In the genomic region with DNA sequence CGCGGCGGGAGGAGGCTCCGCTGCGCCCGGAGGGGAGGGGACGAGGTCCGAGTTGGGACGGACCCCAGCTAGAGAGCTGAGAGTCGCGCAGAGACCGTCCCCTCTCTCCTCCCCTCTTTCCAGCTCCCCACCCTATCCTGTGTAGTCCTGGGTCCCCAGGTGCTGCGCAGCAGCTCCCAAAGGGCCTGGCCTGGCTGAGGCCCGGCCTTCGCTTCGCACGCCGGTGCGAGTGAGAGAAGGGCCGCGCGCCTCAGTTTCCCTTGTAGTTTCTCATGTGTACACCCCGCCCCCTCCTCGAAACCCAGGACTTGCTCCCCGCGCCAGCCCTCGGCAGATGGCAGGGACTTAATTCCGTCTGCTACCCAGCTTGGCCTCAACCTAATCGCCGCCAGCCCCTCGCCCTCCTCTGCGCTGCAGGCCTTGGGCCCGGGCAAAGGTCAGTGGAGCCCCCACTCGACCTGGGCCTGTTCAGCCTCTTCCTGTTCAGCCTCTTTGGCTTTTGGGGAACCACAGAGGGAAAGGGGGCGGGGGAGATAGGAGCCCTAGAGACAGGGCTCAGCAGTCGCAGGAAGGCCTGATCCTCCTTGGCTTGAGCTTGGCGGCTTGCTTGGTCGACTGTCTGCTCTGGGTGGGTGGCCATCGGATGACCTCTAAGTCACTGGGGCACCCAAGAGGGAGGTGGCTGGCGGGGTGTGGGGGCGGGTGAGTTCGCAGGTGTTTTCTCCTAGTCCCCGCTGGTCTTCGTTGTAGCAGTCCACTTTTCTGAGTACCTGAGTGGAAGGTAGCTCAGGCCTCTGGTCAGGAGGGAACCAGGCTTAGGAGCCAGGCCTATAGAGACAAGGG, we compare ENCODE assay signal across 2 cellular contexts.
TF ChIP-seq lines count a peak whose summit lies in the region.

No MANE protein-coding gene starts in this region.

TF ChIP-seq in HCT116, 20 proteins besides CTCF, POLR2A, EP300 and RAD21:
- peak; percentile 76 for TF ChIP-seq ZFX (IDR thresholded peaks at IDR 0.05)
- TF ChIP-seq ELF1 (IDR thresholded peaks at IDR 0.05; ENCODE audit: borderline replicate concordance, low read depth) = no peak
- no peak for TF ChIP-seq CBX3 (IDR thresholded peaks at IDR 0.05; ENCODE audit: low read depth)
- TF ChIP-seq YY1 (IDR thresholded peaks at IDR 0.05; ENCODE audit: extremely low read depth, insufficient replicate concordance, low read depth, low read length) = no peak
- no peak for TF ChIP-seq CEBPB (IDR thresholded peaks at IDR 0.05; ENCODE audit: low read depth)
TF ChIP-seq in HCT116: peak in this region for 1.

TF ChIP-seq in HepG2, 621 proteins besides CTCF, POLR2A, EP300 and RAD21 (continues in another document):
- TF ChIP-seq ZNF362 (CRISPR knock-in tag; IDR thresholded peaks at IDR 0.05; ENCODE audit: borderline replicate concordance) (no peak), ZNF598 (CRISPR knock-in tag; IDR thresholded peaks at IDR 0.05; ENCODE audit: borderline replicate concordance) (no peak), JUND (CRISPR knock-in tag; IDR thresholded peaks at IDR 0.05) (no peak), HES4 (CRISPR knock-in tag; IDR thresholded peaks at IDR 0.05; ENCODE audit: borderline replicate concordance) (no peak), TARDBP (CRISPR knock-in tag; IDR thresholded peaks at IDR 0.05) (no peak; the same call in 1 of the 2 replicates), POGZ (CRISPR knock-in tag; IDR thresholded peaks at IDR 0.05) (no peak), SP1 (IDR thresholded peaks at IDR 0.05) (no peak), SP1 (CRISPR knock-in tag; IDR thresholded peaks at IDR 0.05) (no peak; the same call in 1 of the 2 replicates), ZNF30 (CRISPR knock-in tag; IDR thresholded peaks at IDR 0.05) (no peak), DNMT3B (CRISPR knock-in tag; conservative IDR thresholded peaks at IDR 0.05) (0 out of 2 replicates have a peak, but pooled peaks have one; percentile 43), HNRNPH1 (optimal IDR thresholded peaks at IDR 0.05; ENCODE audit: low read depth, low read length) (no peak), ZNF275 (CRISPR knock-in tag; IDR thresholded peaks at IDR 0.05; ENCODE audit: borderline replicate concordance) (no peak), FOSL1 (CRISPR knock-in tag; IDR thresholded peaks at IDR 0.05; ENCODE audit: borderline replicate concordance) (no peak), NCOA1 (CRISPR knock-in tag; IDR thresholded peaks at IDR 0.05) (no peak), ZNF576 (CRISPR knock-in tag; IDR thresholded peaks at IDR 0.05) (no peak; the same call in 1 of the 2 replicates), ATAD3A (CRISPR knock-in tag; IDR thresholded peaks at IDR 0.05) (no peak), ZNF136 (CRISPR knock-in tag; IDR thresholded peaks at IDR 0.05; ENCODE audit: low read depth) (no peak), MXI1 (IDR thresholded peaks at IDR 0.05; ENCODE audit: borderline replicate concordance, low read depth, low read length) (no peak), MTF2 (CRISPR knock-in tag; IDR thresholded peaks at IDR 0.05; ENCODE audit: borderline replicate concordance) (no peak), ZMAT3 (CRISPR knock-in tag; conservative IDR thresholded peaks at IDR 0.05) (0 out of 2 replicates have a peak, but pooled peaks have one; percentile 39), ZNF841 (CRISPR knock-in tag; IDR thresholded peaks at IDR 0.05; ENCODE audit: borderline replicate concordance) (no peak), PBX3 (CRISPR knock-in tag; IDR thresholded peaks at IDR 0.05; ENCODE audit: borderline replicate concordance) (no peak), HNRNPK (IDR thresholded peaks at IDR 0.05; ENCODE audit: low read depth, low read length, poor library complexity, severe bottlenecking) (peak; percentile 15), GPN1 (CRISPR knock-in tag; IDR thresholded peaks at IDR 0.05; ENCODE audit: borderline replicate concordance) (no peak), KLF6 (CRISPR knock-in tag; IDR thresholded peaks at IDR 0.05) (no peak), POLR2AphosphoS5 (IDR thresholded peaks at IDR 0.05; ENCODE audit: low read depth, low read length) (no peak), ZBTB4 (CRISPR knock-in tag; IDR thresholded peaks at IDR 0.05; ENCODE audit: borderline replicate concordance) (no peak), DPF2 (CRISPR knock-in tag; IDR thresholded peaks at IDR 0.05; ENCODE audit: borderline replicate concordance, low read depth) (no peak), ZNF253 (CRISPR knock-in tag; IDR thresholded peaks at IDR 0.05; ENCODE audit: borderline replicate concordance) (no peak), NFYB (CRISPR knock-in tag; IDR thresholded peaks at IDR 0.05) (0 out of 2 replicates have a peak, but pooled peaks have one; percentile 27), ZFY (CRISPR knock-in tag; IDR thresholded peaks at IDR 0.05) (peak; percentile 83), FOXA3 (CRISPR knock-in tag; IDR thresholded peaks at IDR 0.05) (0 out of 2 replicates have a peak, but pooled peaks have one; percentile 5), TCF7L2 (IDR thresholded peaks at IDR 0.05; ENCODE audit: low read depth, low read length) (no peak), SETDB1 (CRISPR knock-in tag; IDR thresholded peaks at IDR 0.05; ENCODE audit: borderline replicate concordance) (no peak), ZNF782 (CRISPR knock-in tag; IDR thresholded peaks at IDR 0.05; ENCODE audit: borderline replicate concordance) (no peak), KDM6A (CRISPR knock-in tag; IDR thresholded peaks at IDR 0.05; ENCODE audit: low read depth) (no peak), ZNF329 (CRISPR knock-in tag; IDR thresholded peaks at IDR 0.05; ENCODE audit: low read depth) (no peak), ZFP36L2 (CRISPR knock-in tag; IDR thresholded peaks at IDR 0.05) (no peak), HIVEP1 (CRISPR knock-in tag; IDR thresholded peaks at IDR 0.05) (peak; percentile 54; the same call in 1 of the 2 replicates), FOXO1 (CRISPR knock-in tag; IDR thresholded peaks at IDR 0.05) (no peak), ZNF232 (CRISPR knock-in tag; IDR thresholded peaks at IDR 0.05; ENCODE audit: borderline replicate concordance) (no peak), KDM5A (IDR thresholded peaks at IDR 0.05; ENCODE audit: borderline replicate concordance, low read length) (no peak)
- TF ChIP-seq, protein P1, sequence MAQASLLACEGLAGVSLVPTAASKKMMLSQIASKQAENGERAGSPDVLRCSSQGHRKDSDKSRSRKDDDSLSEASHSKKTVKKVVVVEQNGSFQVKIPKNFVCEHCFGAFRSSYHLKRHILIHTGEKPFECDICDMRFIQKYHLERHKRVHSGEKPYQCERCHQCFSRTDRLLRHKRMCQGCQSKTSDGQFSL (CRISPR knock-in tag; IDR thresholded peaks at IDR 0.05) = 0 out of 2 replicates have a peak, but pooled peaks have one; percentile 48
- TF ChIP-seq, protein P2, sequence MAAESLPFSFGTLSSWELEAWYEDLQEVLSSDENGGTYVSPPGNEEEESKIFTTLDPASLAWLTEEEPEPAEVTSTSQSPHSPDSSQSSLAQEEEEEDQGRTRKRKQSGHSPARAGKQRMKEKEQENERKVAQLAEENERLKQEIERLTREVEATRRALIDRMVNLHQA (CRISPR knock-in tag; IDR thresholded peaks at IDR 0.05) = no peak
- TF ChIP-seq, protein P3, sequence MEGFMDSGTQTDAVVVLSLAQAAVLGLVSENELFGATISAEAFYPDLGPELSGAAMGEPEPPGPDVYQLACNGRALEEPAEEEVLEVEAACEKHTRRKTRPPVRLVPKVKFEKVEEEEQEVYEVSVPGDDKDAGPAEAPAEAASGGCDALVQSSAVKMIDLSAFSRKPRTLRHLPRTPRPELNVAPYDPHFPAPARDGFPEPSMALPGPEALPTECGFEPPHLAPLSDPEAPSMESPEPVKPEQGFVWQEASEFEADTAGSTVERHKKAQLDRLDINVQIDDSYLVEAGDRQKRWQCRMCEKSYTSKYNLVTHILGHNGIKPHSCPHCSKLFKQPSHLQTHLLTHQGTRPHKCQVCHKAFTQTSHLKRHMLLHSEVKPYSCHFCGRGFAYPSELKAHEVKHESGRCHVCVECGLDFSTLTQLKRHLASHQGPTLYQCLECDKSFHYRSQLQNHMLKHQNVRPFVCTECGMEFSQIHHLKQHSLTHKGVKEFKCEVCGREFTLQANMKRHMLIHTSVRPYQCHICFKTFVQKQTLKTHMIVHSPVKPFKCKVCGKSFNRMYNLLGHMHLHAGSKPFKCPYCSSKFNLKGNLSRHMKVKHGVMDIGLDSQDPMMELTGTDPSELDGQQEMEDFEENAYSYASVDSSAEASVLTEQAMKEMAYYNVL (CRISPR knock-in tag; IDR thresholded peaks at IDR 0.05; ENCODE audit: borderline replicate concordance) = no peak; the same call in 1 of the 2 replicates
- TF ChIP-seq, protein P4, sequence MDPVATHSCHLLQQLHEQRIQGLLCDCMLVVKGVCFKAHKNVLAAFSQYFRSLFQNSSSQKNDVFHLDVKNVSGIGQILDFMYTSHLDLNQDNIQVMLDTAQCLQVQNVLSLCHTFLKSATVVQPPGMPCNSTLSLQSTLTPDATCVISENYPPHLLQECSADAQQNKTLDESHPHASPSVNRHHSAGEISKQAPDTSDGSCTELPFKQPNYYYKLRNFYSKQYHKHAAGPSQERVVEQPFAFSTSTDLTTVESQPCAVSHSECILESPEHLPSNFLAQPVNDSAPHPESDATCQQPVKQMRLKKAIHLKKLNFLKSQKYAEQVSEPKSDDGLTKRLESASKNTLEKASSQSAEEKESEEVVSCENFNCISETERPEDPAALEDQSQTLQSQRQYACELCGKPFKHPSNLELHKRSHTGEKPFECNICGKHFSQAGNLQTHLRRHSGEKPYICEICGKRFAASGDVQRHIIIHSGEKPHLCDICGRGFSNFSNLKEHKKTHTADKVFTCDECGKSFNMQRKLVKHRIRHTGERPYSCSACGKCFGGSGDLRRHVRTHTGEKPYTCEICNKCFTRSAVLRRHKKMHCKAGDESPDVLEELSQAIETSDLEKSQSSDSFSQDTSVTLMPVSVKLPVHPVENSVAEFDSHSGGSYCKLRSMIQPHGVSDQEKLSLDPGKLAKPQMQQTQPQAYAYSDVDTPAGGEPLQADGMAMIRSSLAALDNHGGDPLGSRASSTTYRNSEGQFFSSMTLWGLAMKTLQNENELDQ (CRISPR knock-in tag; IDR thresholded peaks at IDR 0.05; ENCODE audit: borderline replicate concordance) = no peak
- TF ChIP-seq, protein P5, sequence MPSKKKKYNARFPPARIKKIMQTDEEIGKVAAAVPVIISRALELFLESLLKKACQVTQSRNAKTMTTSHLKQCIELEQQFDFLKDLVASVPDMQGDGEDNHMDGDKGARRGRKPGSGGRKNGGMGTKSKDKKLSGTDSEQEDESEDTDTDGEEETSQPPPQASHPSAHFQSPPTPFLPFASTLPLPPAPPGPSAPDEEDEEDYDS (CRISPR knock-in tag; IDR thresholded peaks at IDR 0.05) = no peak
- TF ChIP-seq, protein P6, sequence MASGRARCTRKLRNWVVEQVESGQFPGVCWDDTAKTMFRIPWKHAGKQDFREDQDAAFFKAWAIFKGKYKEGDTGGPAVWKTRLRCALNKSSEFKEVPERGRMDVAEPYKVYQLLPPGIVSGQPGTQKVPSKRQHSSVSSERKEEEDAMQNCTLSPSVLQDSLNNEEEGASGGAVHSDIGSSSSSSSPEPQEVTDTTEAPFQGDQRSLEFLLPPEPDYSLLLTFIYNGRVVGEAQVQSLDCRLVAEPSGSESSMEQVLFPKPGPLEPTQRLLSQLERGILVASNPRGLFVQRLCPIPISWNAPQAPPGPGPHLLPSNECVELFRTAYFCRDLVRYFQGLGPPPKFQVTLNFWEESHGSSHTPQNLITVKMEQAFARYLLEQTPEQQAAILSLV (CRISPR knock-in tag; IDR thresholded peaks at IDR 0.05; ENCODE audit: borderline replicate concordance) = no peak
